In the genomic region with DNA sequence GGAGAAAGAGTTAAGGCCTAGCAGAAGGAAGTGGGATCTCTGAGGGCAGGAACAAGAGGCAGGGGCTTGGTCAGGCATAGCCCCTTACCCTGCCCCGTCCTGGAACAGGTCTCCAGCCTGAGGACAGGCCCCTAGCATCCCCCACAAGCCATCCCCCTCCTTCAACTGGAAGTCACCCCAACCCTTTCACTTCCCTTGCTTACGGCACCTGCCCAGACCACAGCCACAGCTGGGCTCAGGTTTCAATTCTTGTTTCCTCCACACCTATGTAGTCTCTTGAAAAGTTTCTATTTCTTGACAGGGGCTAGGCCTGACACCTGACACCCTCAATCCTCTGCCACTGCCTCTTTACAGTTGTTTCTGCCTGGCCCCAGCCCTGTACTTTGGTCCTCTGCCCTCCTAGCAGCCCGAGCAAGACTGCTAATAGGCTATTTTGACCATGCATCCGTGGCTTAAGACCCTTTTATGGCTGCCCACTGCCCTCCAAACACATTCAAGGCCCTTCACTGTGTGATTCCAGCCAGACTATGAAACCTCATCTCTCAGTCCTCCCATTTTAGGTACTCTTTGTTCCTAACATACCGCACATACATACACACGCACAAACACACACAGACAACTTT, we compare ENCODE assay signal across 8 cellular contexts.
DNase-seq lines count a peak whose midpoint lies in the region; ATAC-seq lines count a peak whose summit lies in the region.

No MANE protein-coding gene starts in this region.

- peak overlapping the region; percentile 50 for H3K27ac ChIP-seq in layer of hippocampus (ENCODE audit: low read depth, low read length)

- ATAC-seq in GM19328 (IDR thresholded peaks at IDR 0.05; ENCODE audit: unreplicated experiment) = peak; percentile 72
- ATAC-seq in HG03280 (IDR thresholded peaks at IDR 0.05; ENCODE audit: unreplicated experiment) = peak; percentile 77

- H3K27me3 ChIP-seq in layer of hippocampus (ENCODE audit: control insufficient read depth, insufficient read depth, low read length) = no peaks in the 10 kb centered on the region

- DNase-seq in CD1c-positive myeloid dendritic cell (ENCODE audit: extremely low spot score) (peak; percentile 32), NCI-H128 (lab: John Stamatoyannopoulos, UW; ENCODE audit: unreplicated experiment) (no peak), T1000 (lab: John Stamatoyannopoulos, UW) (no peak), cerebellar nuclear complex (lab: John Stamatoyannopoulos, UW) (no peak)
- DNase-seq in activated CD4-positive, CD25-positive, alpha-beta regulatory T cell treated with anti-CD3 and anti-CD28 coated beads, Interleukin-2, amount 50 U/mL, for 72 hours = peak; percentile 36

Comparison
In these comparisons a context has a peak if more than half of its experiments do, and no peak if none do; other contexts are left out.
1. DNase-seq: peak in CD1c-positive myeloid dendritic cell (single experiment) and activated CD4-positive, CD25-positive, alpha-beta regulatory T cell treated with anti-CD3 and anti-CD28 coated beads, Interleukin-2, amount 50 U/mL, for 72 hours (single experiment); none in NCI-H128 (single experiment), T1000 (single experiment) and cerebellar nuclear complex (0 of 2).